ENCODE assay signal across 4 cellular contexts in genomic region chr7:65124600-65124999, GRCh38.
DNase-seq lines count a peak whose midpoint lies in the region; ATAC-seq, FAIRE-seq and TF ChIP-seq lines count a peak whose summit lies in the region.
"Not testable (repeated sequence)": the region's sequence is repeated elsewhere in the genome, so short reads cannot be mapped to it uniquely, and the experiment has no call there.

No MANE protein-coding gene starts in this region.

- TF ChIP-seq EP300 in K562 (IDR thresholded peaks at IDR 0.05; ENCODE audit: low read length); HepG2 (IDR thresholded peaks at IDR 0.05; ENCODE audit: low read depth in 2 of 2, low read length in 2 of 2); HepG2 (CRISPR knock-in tag; IDR thresholded peaks at IDR 0.05; ENCODE audit: borderline replicate concordance): not testable (repeated sequence)

- intact Hi-C loops in HCT116 (cut with micrococcal nuclease); K562 (cut with micrococcal nuclease); HepG2 (cut with micrococcal nuclease; ENCODE audit: unreplicated experiment): not testable (repeated sequence)

- CTCF ChIA-PET in HCT116 (lab: Charles Lee); K562 (lab: Yijun Ruan, JAX; ENCODE audit: low intra/inter-chr PET ratio); HepG2 (lab: Yijun Ruan, JAX; ENCODE audit: low intra/inter-chr PET ratio, low total read pairs): not testable (repeated sequence)

- peak; percentile 68 for ATAC-seq in HCT116
- ATAC-seq in SK-N-SH treated with all-trans-retinoic acid at 6 μM for 48 hours, result 0 out of 3 replicates have a peak, but pooled peaks have one; percentile 25
- ATAC-seq in K562, result peak; percentile 78
- ATAC-seq in HepG2, result peak; percentile 71

- TF ChIP-seq CTCF in HCT116 (IDR thresholded peaks at IDR 0.05 in 2 of 3, conservative IDR thresholded peaks at IDR 0.05 in 1 of 3; ENCODE audit: borderline replicate concordance in 1 of 3, insufficient read depth in 1 of 3, low read depth in 2 of 3, low read length in 2 of 3); K562 (IDR thresholded peaks at IDR 0.05 in 2 of 3, conservative IDR thresholded peaks at IDR 0.05 in 1 of 3; ENCODE audit: insufficient read depth in 2 of 3, low read depth in 1 of 3, low read length in 3 of 3); HepG2 (CRISPR knock-in tag; IDR thresholded peaks at IDR 0.05): not testable (repeated sequence)

- TF ChIP-seq RAD21 in HCT116 (IDR thresholded peaks at IDR 0.05; ENCODE audit: low read depth); K562 (CRISPR knock-in tag; conservative IDR thresholded peaks at IDR 0.05 in 1 of 2, IDR thresholded peaks at IDR 0.05 in 1 of 2); HepG2 (CRISPR knock-in tag; IDR thresholded peaks at IDR 0.05): not testable (repeated sequence)

- H3K27ac ChIP-seq in HCT116 (ENCODE audit: low read depth, low read length); K562 (ENCODE audit: extremely low read depth, low read depth, low read length); HepG2 (ENCODE audit: extremely low read length, insufficient read depth, low read length): not testable (repeated sequence)

- not testable (repeated sequence) for H3K36me3 ChIP-seq in HCT116 (ENCODE audit: control insufficient read depth in 1 of 2, insufficient read depth in 2 of 2, low read length in 2 of 2); K562 (ENCODE audit: control insufficient read depth, insufficient read depth, low read length); HepG2 (replicated peaks in 1 of 2; ENCODE audit: control insufficient read depth in 1 of 2, insufficient read depth in 2 of 2, low read length in 2 of 2)

- H3K4me3 ChIP-seq in HCT116 (replicated peaks in 1 of 2; ENCODE audit: low read depth in 1 of 2, low read length in 2 of 2); K562; HepG2 (replicated peaks in 1 of 3; ENCODE audit: insufficient read depth in 1 of 3, low read depth in 2 of 3, low read length in 3 of 3): not testable (repeated sequence)

- not testable (repeated sequence) for H3K9me3 ChIP-seq in HCT116 (ENCODE audit: control insufficient read depth in 1 of 2, insufficient read depth in 1 of 2, low read depth in 1 of 2, low read length in 2 of 2); K562 (replicated peaks; ENCODE audit: control insufficient read depth, insufficient read depth, low read depth, low read length); HepG2 (ENCODE audit: low read length)

- TF ChIP-seq POLR2A in HCT116 (IDR thresholded peaks at IDR 0.05; ENCODE audit: borderline replicate concordance, extremely low read depth, insufficient read depth, insufficient read length); K562 (conservative IDR thresholded peaks at IDR 0.05); HepG2 (IDR thresholded peaks at IDR 0.05; ENCODE audit: insufficient read depth in 1 of 2, low read depth in 2 of 2, low read length in 2 of 2): not testable (repeated sequence)

- not testable (repeated sequence) for H3K9me1 ChIP-seq in K562 (ENCODE audit: control insufficient read depth, insufficient read depth, low read length)

- not testable (repeated sequence) for H3K9ac ChIP-seq in HCT116 (ENCODE audit: low read length); K562 (ENCODE audit: insufficient read depth in 1 of 2, low read depth in 2 of 2, low read length in 2 of 2); HepG2 (ENCODE audit: insufficient read depth, low read depth, low read length)

- H3K4me2 ChIP-seq in HCT116 (ENCODE audit: low read length); K562 (ENCODE audit: insufficient read depth, low read length); HepG2 (ENCODE audit: low read depth, low read length): not testable (repeated sequence)

- not testable (repeated sequence) for H3K79me2 ChIP-seq in HCT116 (ENCODE audit: insufficient read depth, low read length); K562 (ENCODE audit: control insufficient read depth, insufficient read depth, low read length); HepG2 (ENCODE audit: insufficient read depth, low read length)

- not testable (repeated sequence) for DNase-seq in HCT116 (ENCODE audit: low read depth, low spot score); K562 (ENCODE audit: extremely low read depth in 1 of 4, low spot score in 3 of 4); HepG2 (ENCODE audit: low spot score)

- not testable (repeated sequence) for FAIRE-seq in K562 (lab: Jason Lieb, UNC); HepG2 (lab: Jason Lieb, UNC)

- H3K9me2 ChIP-seq in HCT116 (ENCODE audit: insufficient read depth), result not testable (repeated sequence)

- RAD21 ChIA-PET in HCT116 (lab: Charles Lee; ENCODE audit: low non-redundant PET in 1 of 2, low total read pairs in 2 of 2, uncharacterized antibody in 2 of 2, unreplicated experiment in 2 of 2), result not testable (repeated sequence)

- H2AFZ ChIP-seq in HCT116 (ENCODE audit: low read depth, low read length, poor library complexity, severe bottlenecking); K562 (ENCODE audit: low read depth, low read length); HepG2 (ENCODE audit: low read length): not testable (repeated sequence)

- not testable (repeated sequence) for BruUV-seq in HCT116 (replicated peaks; lab: Mats Ljungman, UMichigan); K562 (replicated peaks; lab: Mats Ljungman, UMichigan); HepG2 (replicated peaks; lab: Mats Ljungman, UMichigan)

- not testable (repeated sequence) for H3K4me1 ChIP-seq in HCT116 (ENCODE audit: control insufficient read depth in 1 of 2, insufficient read depth in 2 of 2, low read length in 2 of 2); K562 (replicated peaks in 1 of 2; ENCODE audit: control insufficient read depth in 2 of 2, insufficient read depth in 2 of 2, low read length in 2 of 2); HepG2 (ENCODE audit: insufficient read depth, low read length)

- in situ Hi-C loops in K562 (cut with MboI); HepG2 (cut with HindIII; ENCODE audit: extremely low pct_ligation_motif_present, low pct_unique_long_range_greater_than_20kb): not testable (repeated sequence)

- WGBS in K562 (ENCODE audit: insufficient coverage, low coverage, missing lambda C conversion rate), result no CpG with 5 or more reads among the region's 1 CpG
- no CpG with 5 or more reads among the region's 1 CpG for WGBS in HepG2 (ENCODE audit: low lambda C conversion rate)

- POLR2A ChIA-PET in HCT116 (lab: Charles Lee); K562 (lab: Yijun Ruan, JAX); HepG2 (lab: Yijun Ruan, JAX): not testable (repeated sequence)

- not testable (repeated sequence) for H3K27me3 ChIP-seq in HCT116 (ENCODE audit: insufficient read depth, low read length); K562 (ENCODE audit: control insufficient read depth in 2 of 2, insufficient read depth in 2 of 2, low read length in 2 of 2); HepG2 (ENCODE audit: control insufficient read depth in 1 of 2, insufficient read depth in 2 of 2, low read length in 2 of 2)

- H4K20me1 ChIP-seq in HCT116 (ENCODE audit: insufficient read depth); K562 (replicated peaks; ENCODE audit: control insufficient read depth, insufficient read depth, low read length); HepG2 (ENCODE audit: insufficient read depth, low read length): not testable (repeated sequence)

Comparison
In these comparisons a context has a peak if more than half of its experiments do, and no peak if none do; other contexts are left out.
1. ATAC-seq: peak in every context shown above with its lines; median percentile 78 in K562; 71 in HepG2; 68 in HCT116; 25 in SK-N-SH treated with all-trans-retinoic acid at 6 μM for 48 hours.